8 cellular contexts compared by ENCODE assay signal in the genomic region with DNA sequence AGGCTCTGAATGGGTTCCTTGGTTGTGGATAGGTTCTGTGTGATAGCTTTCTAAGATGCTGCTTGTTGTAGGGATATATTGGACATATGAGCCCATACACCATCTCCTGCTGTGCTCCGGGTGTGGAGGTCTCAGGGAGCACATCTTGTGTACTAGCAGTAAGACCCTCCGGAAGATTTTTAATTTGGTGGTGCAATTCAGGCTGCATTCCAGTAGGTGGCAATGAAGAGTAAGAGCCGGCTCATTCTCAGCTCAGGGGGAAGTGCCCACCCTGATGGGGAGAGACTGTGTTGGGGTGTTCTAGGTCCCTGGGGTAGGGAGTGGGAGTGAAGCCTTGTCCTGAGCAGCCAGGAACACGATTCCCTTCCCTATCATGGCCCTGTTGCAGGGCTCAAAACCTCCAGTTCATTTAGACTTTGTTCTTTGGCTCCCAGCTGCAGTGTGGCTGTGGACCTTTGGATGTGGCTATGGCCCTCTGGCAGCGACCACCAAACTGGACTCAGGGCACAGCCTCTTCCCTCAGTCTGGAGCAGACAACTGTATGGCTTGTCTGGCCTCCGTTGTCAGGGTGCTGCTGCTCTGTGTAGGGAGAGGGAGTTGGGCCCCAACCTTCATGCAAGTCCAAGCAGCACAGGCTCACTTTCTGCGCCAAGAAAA.
DNase-seq lines count a peak whose midpoint lies in the region; ATAC-seq and TF ChIP-seq lines count a peak whose summit lies in the region.

No MANE protein-coding gene starts in this region.

- no peak overlapping the region for H3K4me3 ChIP-seq in adrenal gland

- no peak overlapping the region for H3K27ac ChIP-seq in adrenal gland

- peak; percentile 42 to 65 (median 56) for TF ChIP-seq CTCF in adrenal gland (IDR thresholded peaks at IDR 0.05)

- 17 to 29% (median 24%) methylated on average over 6 to 7 of the region's 7 CpGs for WGBS in adrenal gland, 4 donors

- no peaks in the 10 kb centered on the region for H3K36me3 ChIP-seq in adrenal gland (replicated peaks in 1 of 2)

- intact Hi-C loops in adrenal gland (cut with DNase I), result loop anchor here in 1 of 2 donors (10.0 kb wide), 1 partner anchor 1022 kb away; no protein-coding TSS in a partner anchor

- H3K4me1 ChIP-seq in adrenal gland (replicated peaks in 1 of 2), result no peaks in the 10 kb centered on the region

- ATAC-seq in HG02981 (IDR thresholded peaks at IDR 0.05; ENCODE audit: unreplicated experiment), result peak; percentile 63
- no peak for ATAC-seq in GM21526 (IDR thresholded peaks at IDR 0.05; ENCODE audit: low FRiP score, unreplicated experiment)

- H3K27me3 ChIP-seq in adrenal gland, result peaks cover 9% of the 10 kb centered on the region

- DNase-seq in DMS53 (lab: John Stamatoyannopoulos, UW) (peak; percentile 20), DMS53 treated with DMSO at 0.1 percent for 48 hours (lab: John Stamatoyannopoulos, UW; ENCODE audit: unreplicated experiment) (no peak), adrenal gland (peak in 1 of 7 donors; percentile 14), lung microvascular endothelial cell (ENCODE audit: low read depth in 2 of 2) (peak; percentile 3 to 27), putamen (ENCODE audit: low spot score) (no peak), NCI-H2029 (lab: John Stamatoyannopoulos, UW) (no peak)

- no peaks in the 10 kb centered on the region for H3K9me3 ChIP-seq in adrenal gland (replicated peaks in 1 of 3)

- TF ChIP-seq POLR2A in adrenal gland (IDR thresholded peaks at IDR 0.05), result no peak

Comparison
In these comparisons a context has a peak if more than half of its experiments do, and no peak if none do; other contexts are left out.
1. DNase-seq: peak in DMS53 (single experiment) and lung microvascular endothelial cell (2 of 2); none in DMS53 treated with DMSO at 0.1 percent for 48 hours (single experiment), putamen (single experiment) and NCI-H2029 (single experiment).